1 cellular context compared by ENCODE assay signal in the genomic region with DNA sequence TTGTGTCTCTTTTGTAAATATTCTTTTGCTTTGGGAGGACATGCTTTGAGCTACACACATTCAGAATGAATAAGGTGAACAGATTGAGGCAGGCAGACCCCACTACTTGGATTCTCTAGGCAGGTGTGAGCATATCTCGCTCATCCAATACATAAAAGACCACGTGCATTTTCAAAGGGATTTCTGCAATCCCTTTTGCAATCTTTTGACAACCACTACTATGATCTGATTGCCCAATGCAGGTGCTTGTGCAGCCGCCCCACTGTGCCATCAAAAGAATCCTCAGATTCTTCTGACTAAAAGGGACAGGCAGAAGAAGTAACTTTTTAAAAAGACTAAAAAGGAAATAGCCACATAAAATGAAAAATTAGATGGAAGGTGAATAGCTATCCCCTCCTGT.
TF ChIP-seq lines count a peak whose summit lies in the region.

No MANE protein-coding gene starts in this region.

TF ChIP-seq in HepG2, 621 proteins besides CTCF, POLR2A, EP300 and RAD21 (continued from another document and continues in another):
- TF ChIP-seq, protein P1, sequence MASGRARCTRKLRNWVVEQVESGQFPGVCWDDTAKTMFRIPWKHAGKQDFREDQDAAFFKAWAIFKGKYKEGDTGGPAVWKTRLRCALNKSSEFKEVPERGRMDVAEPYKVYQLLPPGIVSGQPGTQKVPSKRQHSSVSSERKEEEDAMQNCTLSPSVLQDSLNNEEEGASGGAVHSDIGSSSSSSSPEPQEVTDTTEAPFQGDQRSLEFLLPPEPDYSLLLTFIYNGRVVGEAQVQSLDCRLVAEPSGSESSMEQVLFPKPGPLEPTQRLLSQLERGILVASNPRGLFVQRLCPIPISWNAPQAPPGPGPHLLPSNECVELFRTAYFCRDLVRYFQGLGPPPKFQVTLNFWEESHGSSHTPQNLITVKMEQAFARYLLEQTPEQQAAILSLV (CRISPR knock-in tag; IDR thresholded peaks at IDR 0.05; ENCODE audit: borderline replicate concordance): no peak
- TF ChIP-seq, protein P2, sequence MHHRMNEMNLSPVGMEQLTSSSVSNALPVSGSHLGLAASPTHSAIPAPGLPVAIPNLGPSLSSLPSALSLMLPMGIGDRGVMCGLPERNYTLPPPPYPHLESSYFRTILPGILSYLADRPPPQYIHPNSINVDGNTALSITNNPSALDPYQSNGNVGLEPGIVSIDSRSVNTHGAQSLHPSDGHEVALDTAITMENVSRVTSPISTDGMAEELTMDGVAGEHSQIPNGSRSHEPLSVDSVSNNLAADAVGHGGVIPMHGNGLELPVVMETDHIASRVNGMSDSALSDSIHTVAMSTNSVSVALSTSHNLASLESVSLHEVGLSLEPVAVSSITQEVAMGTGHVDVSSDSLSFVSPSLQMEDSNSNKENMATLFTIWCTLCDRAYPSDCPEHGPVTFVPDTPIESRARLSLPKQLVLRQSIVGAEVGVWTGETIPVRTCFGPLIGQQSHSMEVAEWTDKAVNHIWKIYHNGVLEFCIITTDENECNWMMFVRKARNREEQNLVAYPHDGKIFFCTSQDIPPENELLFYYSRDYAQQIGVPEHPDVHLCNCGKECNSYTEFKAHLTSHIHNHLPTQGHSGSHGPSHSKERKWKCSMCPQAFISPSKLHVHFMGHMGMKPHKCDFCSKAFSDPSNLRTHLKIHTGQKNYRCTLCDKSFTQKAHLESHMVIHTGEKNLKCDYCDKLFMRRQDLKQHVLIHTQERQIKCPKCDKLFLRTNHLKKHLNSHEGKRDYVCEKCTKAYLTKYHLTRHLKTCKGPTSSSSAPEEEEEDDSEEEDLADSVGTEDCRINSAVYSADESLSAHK (CRISPR knock-in tag; IDR thresholded peaks at IDR 0.05; ENCODE audit: borderline replicate concordance): no peak
- TF ChIP-seq ZNF432 (CRISPR knock-in tag; IDR thresholded peaks at IDR 0.05; ENCODE audit: borderline replicate concordance) (no peak), ELF3 (CRISPR knock-in tag; IDR thresholded peaks at IDR 0.05) (peak; percentile 39; the same call in 1 of the 2 replicates), GFI1 (CRISPR knock-in tag; IDR thresholded peaks at IDR 0.05; ENCODE audit: borderline replicate concordance) (0 out of 2 replicates have a peak, but pooled peaks have one; percentile 25), RCOR2 (CRISPR knock-in tag; IDR thresholded peaks at IDR 0.05) (0 out of 2 replicates have a peak, but pooled peaks have one; percentile 38), NKX3-1 (CRISPR knock-in tag; IDR thresholded peaks at IDR 0.05) (no peak), ZFAT (CRISPR knock-in tag; conservative IDR thresholded peaks at IDR 0.05) (no peak), ZNF331 (CRISPR knock-in tag; IDR thresholded peaks at IDR 0.05) (0 out of 2 replicates have a peak, but pooled peaks have one; percentile 18), MTA1 (CRISPR knock-in tag; IDR thresholded peaks at IDR 0.05; ENCODE audit: borderline replicate concordance) (no peak), KDM2A (CRISPR knock-in tag; IDR thresholded peaks at IDR 0.05; ENCODE audit: borderline replicate concordance, low read depth) (no peak), ZNF17 (CRISPR knock-in tag; IDR thresholded peaks at IDR 0.05) (no peak), SMAD3 (CRISPR knock-in tag; IDR thresholded peaks at IDR 0.05) (0 out of 2 replicates have a peak, but pooled peaks have one; percentile 60), POLR2AphosphoS2 (IDR thresholded peaks at IDR 0.05; ENCODE audit: low read depth, low read length) (no peak), ZNF562 (CRISPR knock-in tag; IDR thresholded peaks at IDR 0.05; ENCODE audit: borderline replicate concordance) (no peak), RNF2 (conservative IDR thresholded peaks at IDR 0.05; ENCODE audit: low read depth) (no peak), GABPA (IDR thresholded peaks at IDR 0.05; ENCODE audit: low read depth, low read length) (no peak), GABPA (CRISPR knock-in tag; IDR thresholded peaks at IDR 0.05; ENCODE audit: low read depth) (no peak), ZNF274 (CRISPR knock-in tag; IDR thresholded peaks at IDR 0.05) (no peak), ASH2L (IDR thresholded peaks at IDR 0.05; ENCODE audit: insufficient read length, low read depth, low read length) (no peak), HNF4A (CRISPR knock-in tag; IDR thresholded peaks at IDR 0.05) (peak; percentile 36; the same call in 1 of the 2 replicates), ZSCAN9 (CRISPR knock-in tag; IDR thresholded peaks at IDR 0.05; ENCODE audit: borderline replicate concordance) (peak; percentile 56; the same call in 1 of the 2 replicates), FOXK1 (CRISPR knock-in tag; IDR thresholded peaks at IDR 0.05; ENCODE audit: borderline replicate concordance, low read depth) (peak; percentile 50; the same call in 1 of the 2 replicates), ZSCAN30 (CRISPR knock-in tag; IDR thresholded peaks at IDR 0.05) (no peak), PHF21A (CRISPR knock-in tag; IDR thresholded peaks at IDR 0.05) (no peak), BCL6 (CRISPR knock-in tag; IDR thresholded peaks at IDR 0.05) (peak; percentile 50; the same call in 1 of the 2 replicates)
- TF ChIP-seq, protein P3, sequence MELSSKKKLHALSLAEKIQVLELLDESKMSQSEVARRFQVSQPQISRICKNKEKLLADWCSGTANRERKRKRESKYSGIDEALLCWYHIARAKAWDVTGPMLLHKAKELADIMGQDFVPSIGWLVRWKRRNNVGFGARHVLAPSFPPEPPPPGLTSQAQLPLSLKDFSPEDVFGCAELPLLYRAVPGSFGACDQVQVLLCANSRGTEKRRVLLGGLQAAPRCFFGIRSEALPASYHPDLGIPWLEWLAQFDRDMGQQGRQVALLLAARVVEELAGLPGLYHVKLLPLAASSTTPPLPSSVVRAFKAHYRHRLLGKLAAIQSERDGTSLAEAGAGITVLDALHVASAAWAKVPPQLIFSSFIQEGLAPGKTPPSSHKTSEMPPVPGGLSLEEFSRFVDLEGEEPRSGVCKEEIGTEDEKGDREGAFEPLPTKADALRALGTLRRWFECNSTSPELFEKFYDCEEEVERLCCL (CRISPR knock-in tag; IDR thresholded peaks at IDR 0.05; ENCODE audit: borderline replicate concordance): no peak
- TF ChIP-seq, protein P4, sequence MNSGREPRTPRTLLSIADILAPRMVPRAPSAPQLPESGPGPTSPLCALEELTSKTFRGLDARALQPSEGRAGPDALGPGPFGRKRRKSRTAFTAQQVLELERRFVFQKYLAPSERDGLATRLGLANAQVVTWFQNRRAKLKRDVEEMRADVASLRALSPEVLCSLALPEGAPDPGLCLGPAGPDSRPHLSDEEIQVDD (CRISPR knock-in tag; IDR thresholded peaks at IDR 0.05; ENCODE audit: borderline replicate concordance): no peak
- TF ChIP-seq, protein P5, sequence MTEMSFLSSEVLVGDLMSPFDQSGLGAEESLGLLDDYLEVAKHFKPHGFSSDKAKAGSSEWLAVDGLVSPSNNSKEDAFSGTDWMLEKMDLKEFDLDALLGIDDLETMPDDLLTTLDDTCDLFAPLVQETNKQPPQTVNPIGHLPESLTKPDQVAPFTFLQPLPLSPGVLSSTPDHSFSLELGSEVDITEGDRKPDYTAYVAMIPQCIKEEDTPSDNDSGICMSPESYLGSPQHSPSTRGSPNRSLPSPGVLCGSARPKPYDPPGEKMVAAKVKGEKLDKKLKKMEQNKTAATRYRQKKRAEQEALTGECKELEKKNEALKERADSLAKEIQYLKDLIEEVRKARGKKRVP (CRISPR knock-in tag; IDR thresholded peaks at IDR 0.05): peak in 1 of 2 experiments; percentile 36; a peak in 1 of 4 replicates
- TF ChIP-seq, protein P6, sequence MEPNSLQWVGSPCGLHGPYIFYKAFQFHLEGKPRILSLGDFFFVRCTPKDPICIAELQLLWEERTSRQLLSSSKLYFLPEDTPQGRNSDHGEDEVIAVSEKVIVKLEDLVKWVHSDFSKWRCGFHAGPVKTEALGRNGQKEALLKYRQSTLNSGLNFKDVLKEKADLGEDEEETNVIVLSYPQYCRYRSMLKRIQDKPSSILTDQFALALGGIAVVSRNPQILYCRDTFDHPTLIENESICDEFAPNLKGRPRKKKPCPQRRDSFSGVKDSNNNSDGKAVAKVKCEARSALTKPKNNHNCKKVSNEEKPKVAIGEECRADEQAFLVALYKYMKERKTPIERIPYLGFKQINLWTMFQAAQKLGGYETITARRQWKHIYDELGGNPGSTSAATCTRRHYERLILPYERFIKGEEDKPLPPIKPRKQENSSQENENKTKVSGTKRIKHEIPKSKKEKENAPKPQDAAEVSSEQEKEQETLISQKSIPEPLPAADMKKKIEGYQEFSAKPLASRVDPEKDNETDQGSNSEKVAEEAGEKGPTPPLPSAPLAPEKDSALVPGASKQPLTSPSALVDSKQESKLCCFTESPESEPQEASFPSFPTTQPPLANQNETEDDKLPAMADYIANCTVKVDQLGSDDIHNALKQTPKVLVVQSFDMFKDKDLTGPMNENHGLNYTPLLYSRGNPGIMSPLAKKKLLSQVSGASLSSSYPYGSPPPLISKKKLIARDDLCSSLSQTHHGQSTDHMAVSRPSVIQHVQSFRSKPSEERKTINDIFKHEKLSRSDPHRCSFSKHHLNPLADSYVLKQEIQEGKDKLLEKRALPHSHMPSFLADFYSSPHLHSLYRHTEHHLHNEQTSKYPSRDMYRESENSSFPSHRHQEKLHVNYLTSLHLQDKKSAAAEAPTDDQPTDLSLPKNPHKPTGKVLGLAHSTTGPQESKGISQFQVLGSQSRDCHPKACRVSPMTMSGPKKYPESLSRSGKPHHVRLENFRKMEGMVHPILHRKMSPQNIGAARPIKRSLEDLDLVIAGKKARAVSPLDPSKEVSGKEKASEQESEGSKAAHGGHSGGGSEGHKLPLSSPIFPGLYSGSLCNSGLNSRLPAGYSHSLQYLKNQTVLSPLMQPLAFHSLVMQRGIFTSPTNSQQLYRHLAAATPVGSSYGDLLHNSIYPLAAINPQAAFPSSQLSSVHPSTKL (CRISPR knock-in tag; IDR thresholded peaks at IDR 0.05): peak; percentile 83
- TF ChIP-seq, protein P7, sequence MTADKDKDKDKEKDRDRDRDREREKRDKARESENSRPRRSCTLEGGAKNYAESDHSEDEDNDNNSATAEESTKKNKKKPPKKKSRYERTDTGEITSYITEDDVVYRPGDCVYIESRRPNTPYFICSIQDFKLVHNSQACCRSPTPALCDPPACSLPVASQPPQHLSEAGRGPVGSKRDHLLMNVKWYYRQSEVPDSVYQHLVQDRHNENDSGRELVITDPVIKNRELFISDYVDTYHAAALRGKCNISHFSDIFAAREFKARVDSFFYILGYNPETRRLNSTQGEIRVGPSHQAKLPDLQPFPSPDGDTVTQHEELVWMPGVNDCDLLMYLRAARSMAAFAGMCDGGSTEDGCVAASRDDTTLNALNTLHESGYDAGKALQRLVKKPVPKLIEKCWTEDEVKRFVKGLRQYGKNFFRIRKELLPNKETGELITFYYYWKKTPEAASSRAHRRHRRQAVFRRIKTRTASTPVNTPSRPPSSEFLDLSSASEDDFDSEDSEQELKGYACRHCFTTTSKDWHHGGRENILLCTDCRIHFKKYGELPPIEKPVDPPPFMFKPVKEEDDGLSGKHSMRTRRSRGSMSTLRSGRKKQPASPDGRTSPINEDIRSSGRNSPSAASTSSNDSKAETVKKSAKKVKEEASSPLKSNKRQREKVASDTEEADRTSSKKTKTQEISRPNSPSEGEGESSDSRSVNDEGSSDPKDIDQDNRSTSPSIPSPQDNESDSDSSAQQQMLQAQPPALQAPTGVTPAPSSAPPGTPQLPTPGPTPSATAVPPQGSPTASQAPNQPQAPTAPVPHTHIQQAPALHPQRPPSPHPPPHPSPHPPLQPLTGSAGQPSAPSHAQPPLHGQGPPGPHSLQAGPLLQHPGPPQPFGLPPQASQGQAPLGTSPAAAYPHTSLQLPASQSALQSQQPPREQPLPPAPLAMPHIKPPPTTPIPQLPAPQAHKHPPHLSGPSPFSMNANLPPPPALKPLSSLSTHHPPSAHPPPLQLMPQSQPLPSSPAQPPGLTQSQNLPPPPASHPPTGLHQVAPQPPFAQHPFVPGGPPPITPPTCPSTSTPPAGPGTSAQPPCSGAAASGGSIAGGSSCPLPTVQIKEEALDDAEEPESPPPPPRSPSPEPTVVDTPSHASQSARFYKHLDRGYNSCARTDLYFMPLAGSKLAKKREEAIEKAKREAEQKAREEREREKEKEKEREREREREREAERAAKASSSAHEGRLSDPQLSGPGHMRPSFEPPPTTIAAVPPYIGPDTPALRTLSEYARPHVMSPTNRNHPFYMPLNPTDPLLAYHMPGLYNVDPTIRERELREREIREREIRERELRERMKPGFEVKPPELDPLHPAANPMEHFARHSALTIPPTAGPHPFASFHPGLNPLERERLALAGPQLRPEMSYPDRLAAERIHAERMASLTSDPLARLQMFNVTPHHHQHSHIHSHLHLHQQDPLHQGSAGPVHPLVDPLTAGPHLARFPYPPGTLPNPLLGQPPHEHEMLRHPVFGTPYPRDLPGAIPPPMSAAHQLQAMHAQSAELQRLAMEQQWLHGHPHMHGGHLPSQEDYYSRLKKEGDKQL (CRISPR knock-in tag; IDR thresholded peaks at IDR 0.05; ENCODE audit: low read depth): 0 out of 2 replicates have a peak, but pooled peaks have one; percentile 24
- TF ChIP-seq, protein P8, sequence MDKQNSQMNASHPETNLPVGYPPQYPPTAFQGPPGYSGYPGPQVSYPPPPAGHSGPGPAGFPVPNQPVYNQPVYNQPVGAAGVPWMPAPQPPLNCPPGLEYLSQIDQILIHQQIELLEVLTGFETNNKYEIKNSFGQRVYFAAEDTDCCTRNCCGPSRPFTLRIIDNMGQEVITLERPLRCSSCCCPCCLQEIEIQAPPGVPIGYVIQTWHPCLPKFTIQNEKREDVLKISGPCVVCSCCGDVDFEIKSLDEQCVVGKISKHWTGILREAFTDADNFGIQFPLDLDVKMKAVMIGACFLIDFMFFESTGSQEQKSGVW (CRISPR knock-in tag; IDR thresholded peaks at IDR 0.05; ENCODE audit: borderline replicate concordance): no peak
- TF ChIP-seq, protein P9, sequence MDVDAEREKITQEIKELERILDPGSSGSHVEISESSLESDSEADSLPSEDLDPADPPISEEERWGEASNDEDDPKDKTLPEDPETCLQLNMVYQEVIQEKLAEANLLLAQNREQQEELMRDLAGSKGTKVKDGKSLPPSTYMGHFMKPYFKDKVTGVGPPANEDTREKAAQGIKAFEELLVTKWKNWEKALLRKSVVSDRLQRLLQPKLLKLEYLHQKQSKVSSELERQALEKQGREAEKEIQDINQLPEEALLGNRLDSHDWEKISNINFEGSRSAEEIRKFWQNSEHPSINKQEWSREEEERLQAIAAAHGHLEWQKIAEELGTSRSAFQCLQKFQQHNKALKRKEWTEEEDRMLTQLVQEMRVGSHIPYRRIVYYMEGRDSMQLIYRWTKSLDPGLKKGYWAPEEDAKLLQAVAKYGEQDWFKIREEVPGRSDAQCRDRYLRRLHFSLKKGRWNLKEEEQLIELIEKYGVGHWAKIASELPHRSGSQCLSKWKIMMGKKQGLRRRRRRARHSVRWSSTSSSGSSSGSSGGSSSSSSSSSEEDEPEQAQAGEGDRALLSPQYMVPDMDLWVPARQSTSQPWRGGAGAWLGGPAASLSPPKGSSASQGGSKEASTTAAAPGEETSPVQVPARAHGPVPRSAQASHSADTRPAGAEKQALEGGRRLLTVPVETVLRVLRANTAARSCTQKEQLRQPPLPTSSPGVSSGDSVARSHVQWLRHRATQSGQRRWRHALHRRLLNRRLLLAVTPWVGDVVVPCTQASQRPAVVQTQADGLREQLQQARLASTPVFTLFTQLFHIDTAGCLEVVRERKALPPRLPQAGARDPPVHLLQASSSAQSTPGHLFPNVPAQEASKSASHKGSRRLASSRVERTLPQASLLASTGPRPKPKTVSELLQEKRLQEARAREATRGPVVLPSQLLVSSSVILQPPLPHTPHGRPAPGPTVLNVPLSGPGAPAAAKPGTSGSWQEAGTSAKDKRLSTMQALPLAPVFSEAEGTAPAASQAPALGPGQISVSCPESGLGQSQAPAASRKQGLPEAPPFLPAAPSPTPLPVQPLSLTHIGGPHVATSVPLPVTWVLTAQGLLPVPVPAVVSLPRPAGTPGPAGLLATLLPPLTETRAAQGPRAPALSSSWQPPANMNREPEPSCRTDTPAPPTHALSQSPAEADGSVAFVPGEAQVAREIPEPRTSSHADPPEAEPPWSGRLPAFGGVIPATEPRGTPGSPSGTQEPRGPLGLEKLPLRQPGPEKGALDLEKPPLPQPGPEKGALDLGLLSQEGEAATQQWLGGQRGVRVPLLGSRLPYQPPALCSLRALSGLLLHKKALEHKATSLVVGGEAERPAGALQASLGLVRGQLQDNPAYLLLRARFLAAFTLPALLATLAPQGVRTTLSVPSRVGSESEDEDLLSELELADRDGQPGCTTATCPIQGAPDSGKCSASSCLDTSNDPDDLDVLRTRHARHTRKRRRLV (CRISPR knock-in tag; IDR thresholded peaks at IDR 0.05): no peak
